In the genomic region with DNA sequence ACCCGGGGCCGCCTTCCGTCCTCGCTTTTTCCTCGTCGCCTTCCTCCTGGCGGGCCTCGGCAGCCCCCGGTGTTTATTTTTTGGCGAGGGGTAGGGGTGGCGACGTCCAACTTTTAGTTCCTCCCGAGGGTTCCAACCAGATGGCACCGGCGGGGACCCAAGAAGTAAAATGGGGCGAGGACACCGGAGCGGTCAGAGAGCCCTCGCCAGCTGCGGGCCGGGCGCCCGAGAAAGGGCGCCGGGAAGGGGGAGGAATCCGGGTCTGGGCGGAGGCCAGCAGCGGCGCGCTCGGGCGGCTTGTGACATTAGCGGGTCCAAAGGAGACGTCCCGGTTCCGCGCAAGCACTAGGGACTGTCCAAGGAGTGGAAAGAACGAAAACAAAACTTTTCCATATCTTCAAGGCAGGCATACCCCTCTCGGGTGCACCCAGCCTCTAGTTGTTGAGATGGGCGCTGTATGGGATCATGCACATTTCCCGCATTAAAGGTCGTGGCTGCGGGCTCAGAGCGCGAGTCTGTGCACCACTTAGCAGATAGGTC, we compare ENCODE assay signal across 8 cellular contexts. TPM values are rescaled to one million over a fixed set of nuclear protein-coding genes. Genes with fewer than 3 reads are reported as not detected.
DNase-seq lines count a peak whose midpoint lies in the region; ATAC-seq and TF ChIP-seq lines count a peak whose summit lies in the region.

No MANE protein-coding gene starts in this region.

- H3K4me2 ChIP-seq in BLaER1: peak overlapping the region; percentile 89

- H3K9me3 Mint-ChIP-seq in WTC11: peaks cover 28% of the 10 kb centered on the region
- no peaks in the 10 kb centered on the region for H3K9me3 Mint-ChIP-seq in stimulated activated naive B cell treated with anti-CD40 and anti-IgM and Interleukin-4, amounts not matched to agents 10 μg/mL and 1 μg/mL and 100 μg/mL, for 72 hours

- peaks cover 28% of the 10 kb centered on the region; the same call in 1 of the 2 replicates for H3K36me3 ChIP-seq in BLaER1
- peaks cover 6% of the 10 kb centered on the region for H3K36me3 ChIP-seq in ectodermal cell (ENCODE audit: control insufficient read depth, insufficient read depth, low read length)
- peaks cover 0 to 2% (median 0%) of the 10 kb centered on the region in 4 donors for H3K36me3 ChIP-seq in liver (ENCODE audit: control insufficient read depth in 4 of 4, insufficient read depth in 3 of 4, low read depth in 1 of 4, low read length in 3 of 4)

- POLR2A ChIA-PET in WTC11 (lab: Charles Lee): interaction anchor here (3.1 kb wide), 1 partner anchor 53 kb away, joined by 32 read pairs; no protein-coding TSS in a partner anchor

- H3K9ac ChIP-seq in BLaER1 (peak overlapping the region; percentile 92), liver (ENCODE audit: low read depth in 1 of 2, low read length in 2 of 2) (peak overlapping the region; percentile 72 to 82)

- H3K4me1 Mint-ChIP-seq in WTC11: peaks cover 48% of the 10 kb centered on the region
- peaks cover 25 to 42% of the 10 kb centered on the region in 2 donors for H3K4me1 Mint-ChIP-seq in stimulated activated naive B cell treated with anti-CD40 and anti-IgM and Interleukin-4, amounts not matched to agents 10 μg/mL and 1 μg/mL and 100 μg/mL, for 72 hours

- peaks cover 22% of the 10 kb centered on the region for H3K9me3 ChIP-seq in BLaER1
- H3K9me3 ChIP-seq in ectodermal cell (ENCODE audit: control insufficient read depth, low read length): no peaks in the 10 kb centered on the region
- H3K9me3 ChIP-seq in liver (ENCODE audit: control insufficient read depth in 4 of 4, low read length in 3 of 4): no peaks in the 10 kb centered on the region

- WGBS in ectodermal cell, 2 experiments: 3% methylated on average over 45 of the region's 45 CpGs
- under 1% methylated on average over 45 of the region's 45 CpGs for WGBS in liver

- H3K36me3 Mint-ChIP-seq in WTC11: peaks cover 42% of the 10 kb centered on the region
- peaks cover 24 to 30% of the 10 kb centered on the region in 2 donors for H3K36me3 Mint-ChIP-seq in stimulated activated naive B cell treated with anti-CD40 and anti-IgM and Interleukin-4, amounts not matched to agents 10 μg/mL and 1 μg/mL and 100 μg/mL, for 72 hours

- peaks cover 19% of the 10 kb centered on the region for H3K4me1 ChIP-seq in BLaER1
- H3K4me1 ChIP-seq in ectodermal cell (ENCODE audit: control insufficient read depth, insufficient read depth, low read length): peaks cover 10% of the 10 kb centered on the region
- H3K4me1 ChIP-seq in liver (ENCODE audit: control insufficient read depth in 4 of 4, insufficient read depth in 4 of 4, low read length in 3 of 4): peaks cover 3 to 13% (median 8%) of the 10 kb centered on the region in 4 donors

- DNase-seq in WTC11 (ENCODE audit: low spot score) (peak; percentile 40), NCI-H524 treated with DMSO at 0.1 percent for 48 hours (lab: John Stamatoyannopoulos, UW) (no peak)
- no peak for DNase-seq in stimulated activated naive B cell treated with anti-CD40 and anti-IgM and Interleukin-4, amounts not matched to agents 10 μg/mL and 1 μg/mL and 100 μg/mL, for 72 hours

- no peaks in the 10 kb centered on the region for H4K20me1 ChIP-seq in BLaER1

- peaks cover 10% of the 10 kb centered on the region for H3K27me3 Mint-ChIP-seq in WTC11 (ENCODE audit: low read depth)
- no peaks in the 10 kb centered on the region for H3K27me3 Mint-ChIP-seq in stimulated activated naive B cell treated with anti-CD40 and anti-IgM and Interleukin-4, amounts not matched to agents 10 μg/mL and 1 μg/mL and 100 μg/mL, for 72 hours

- TF ChIP-seq CTCF in WTC11 (IDR thresholded peaks at IDR 0.05) (no peak), liver (IDR thresholded peaks at IDR 0.05; ENCODE audit: low read depth, low read length, missing input control) (no peak)

- H3K27me3 ChIP-seq in BLaER1: no peaks in the 10 kb centered on the region
- peaks cover 7% of the 10 kb centered on the region for H3K27me3 ChIP-seq in ectodermal cell (ENCODE audit: control insufficient read depth, insufficient read depth, low read length, poor library complexity, severe bottlenecking)
- no peaks in the 10 kb centered on the region for H3K27me3 ChIP-seq in liver (ENCODE audit: control insufficient read depth in 4 of 4, insufficient read depth in 4 of 4, low read length in 3 of 4)

- no peak overlapping the region for H3K27ac Mint-ChIP-seq in WTC11
- peak overlapping the region; percentile 91 for H3K27ac Mint-ChIP-seq in stimulated activated naive B cell treated with anti-CD40 and anti-IgM and Interleukin-4, amounts not matched to agents 10 μg/mL and 1 μg/mL and 100 μg/mL, for 72 hours

- H3K27ac ChIP-seq in BLaER1 (peak overlapping the region; percentile 94), ectodermal cell (ENCODE audit: insufficient read depth, low read depth, low read length, poor library complexity, severe bottlenecking) (peak overlapping the region; percentile 72), liver (ENCODE audit: low read depth in 1 of 2, low read length in 2 of 2) (peak overlapping the region; percentile 92 to 96)

- TF ChIP-seq RAD21 in liver (IDR thresholded peaks at IDR 0.05): peak in 1 of 2 donors; percentile 9

- H3K4me3 Mint-ChIP-seq in WTC11: peak overlapping the region; percentile 78
- peak overlapping the region; percentile 84 to 88 for H3K4me3 Mint-ChIP-seq in stimulated activated naive B cell treated with anti-CD40 and anti-IgM and Interleukin-4, amounts not matched to agents 10 μg/mL and 1 μg/mL and 100 μg/mL, for 72 hours

- H3K4me3 ChIP-seq in BLaER1: peak overlapping the region; percentile 83
- H3K4me3 ChIP-seq in ectodermal cell (ENCODE audit: insufficient read depth, low read depth, low read length): peak overlapping the region; percentile 71
- peak overlapping the region; percentile 51 to 93 (median 87) for H3K4me3 ChIP-seq in liver (ENCODE audit: low read depth in 1 of 3, low read length in 3 of 3)

- CTCF ChIA-PET in WTC11 (lab: Charles Lee): no interaction called here

- ATAC-seq in GM19328 (IDR thresholded peaks at IDR 0.05; ENCODE audit: unreplicated experiment) (peak; percentile 24), HG03432 (IDR thresholded peaks at IDR 0.05; ENCODE audit: unreplicated experiment) (peak; percentile 27), WTC11 (peak; percentile 1; the same call in 1 of the 2 replicates)
- peak; percentile 25 to 30 for ATAC-seq in stimulated activated naive B cell treated with anti-CD40 and anti-IgM and Interleukin-4, amounts not matched to agents 10 μg/mL and 1 μg/mL and 100 μg/mL, for 72 hours (replicated peaks)

TF ChIP-seq in WTC11, 78 proteins besides CTCF, POLR2A, EP300 and RAD21:
- TF ChIP-seq CREM (CRISPR knock-in tag; IDR thresholded peaks at IDR 0.05): 0 out of 2 replicates have a peak, but pooled peaks have one; percentile 26
- 0 out of 2 replicates have a peak, but pooled peaks have one; percentile 30 for TF ChIP-seq SP1 (CRISPR knock-in tag; conservative IDR thresholded peaks at IDR 0.05)
- no peak for TF ChIP-seq TEAD4 (CRISPR knock-in tag; IDR thresholded peaks at IDR 0.05)
- TF ChIP-seq, protein P1, sequence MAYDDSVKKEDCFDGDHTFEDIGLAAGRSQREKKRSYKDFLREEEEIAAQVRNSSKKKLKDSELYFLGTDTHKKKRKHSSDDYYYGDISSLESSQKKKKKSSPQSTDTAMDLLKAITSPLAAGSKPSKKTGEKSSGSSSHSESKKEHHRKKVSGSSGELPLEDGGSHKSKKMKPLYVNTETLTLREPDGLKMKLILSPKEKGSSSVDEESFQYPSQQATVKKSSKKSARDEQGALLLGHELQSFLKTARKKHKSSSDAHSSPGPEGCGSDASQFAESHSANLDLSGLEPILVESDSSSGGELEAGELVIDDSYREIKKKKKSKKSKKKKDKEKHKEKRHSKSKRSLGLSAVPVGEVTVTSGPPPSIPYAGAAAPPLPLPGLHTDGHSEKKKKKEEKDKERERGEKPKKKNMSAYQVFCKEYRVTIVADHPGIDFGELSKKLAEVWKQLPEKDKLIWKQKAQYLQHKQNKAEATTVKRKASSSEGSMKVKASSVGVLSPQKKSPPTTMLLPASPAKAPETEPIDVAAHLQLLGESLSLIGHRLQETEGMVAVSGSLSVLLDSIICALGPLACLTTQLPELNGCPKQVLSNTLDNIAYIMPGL (CRISPR knock-in tag; IDR thresholded peaks at IDR 0.05): 0 out of 2 replicates have a peak, but pooled peaks have one; percentile 16

TF ChIP-seq in liver, 16 proteins besides CTCF, POLR2A, EP300 and RAD21:
- TF ChIP-seq YY1 (IDR thresholded peaks at IDR 0.05): peak; percentile 45
- TF ChIP-seq HNF4A (conservative IDR thresholded peaks at IDR 0.05): peak; percentile 48 to 49
- TF ChIP-seq, protein P2, sequence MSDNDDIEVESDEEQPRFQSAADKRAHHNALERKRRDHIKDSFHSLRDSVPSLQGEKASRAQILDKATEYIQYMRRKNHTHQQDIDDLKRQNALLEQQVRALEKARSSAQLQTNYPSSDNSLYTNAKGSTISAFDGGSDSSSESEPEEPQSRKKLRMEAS (IDR thresholded peaks at IDR 0.05): no peak
- TF ChIP-seq SP1 (IDR thresholded peaks at IDR 0.05): peak; percentile 21

RNA-seq across cellular contexts. Expression of a gene that starts 0.7 kb away (rescaled TPM):
- total RNA-seq in WTC11 (2021) (48.1 to 54.1 TPM (median 49.5 TPM) in 3 replicates), liver (1 to 10 TPM; 4.6 to 5.5 TPM)
- 48.2 TPM for polyA plus RNA-seq in ectodermal cell (2013, experiment 1 of 4)
- polyA plus RNA-seq in ectodermal cell (2013, experiment 2 of 4): 43.9 TPM
- 33.2 TPM for polyA plus RNA-seq in ectodermal cell (2013, experiment 3 of 4)
- polyA plus RNA-seq in ectodermal cell (2013, experiment 4 of 4): 37.1 TPM
- polyA plus RNA-seq in liver: 1 to 10 TPM; 2.3 to 3.2 TPM
